11 cellular contexts compared by ENCODE assay signal in the genomic region with DNA sequence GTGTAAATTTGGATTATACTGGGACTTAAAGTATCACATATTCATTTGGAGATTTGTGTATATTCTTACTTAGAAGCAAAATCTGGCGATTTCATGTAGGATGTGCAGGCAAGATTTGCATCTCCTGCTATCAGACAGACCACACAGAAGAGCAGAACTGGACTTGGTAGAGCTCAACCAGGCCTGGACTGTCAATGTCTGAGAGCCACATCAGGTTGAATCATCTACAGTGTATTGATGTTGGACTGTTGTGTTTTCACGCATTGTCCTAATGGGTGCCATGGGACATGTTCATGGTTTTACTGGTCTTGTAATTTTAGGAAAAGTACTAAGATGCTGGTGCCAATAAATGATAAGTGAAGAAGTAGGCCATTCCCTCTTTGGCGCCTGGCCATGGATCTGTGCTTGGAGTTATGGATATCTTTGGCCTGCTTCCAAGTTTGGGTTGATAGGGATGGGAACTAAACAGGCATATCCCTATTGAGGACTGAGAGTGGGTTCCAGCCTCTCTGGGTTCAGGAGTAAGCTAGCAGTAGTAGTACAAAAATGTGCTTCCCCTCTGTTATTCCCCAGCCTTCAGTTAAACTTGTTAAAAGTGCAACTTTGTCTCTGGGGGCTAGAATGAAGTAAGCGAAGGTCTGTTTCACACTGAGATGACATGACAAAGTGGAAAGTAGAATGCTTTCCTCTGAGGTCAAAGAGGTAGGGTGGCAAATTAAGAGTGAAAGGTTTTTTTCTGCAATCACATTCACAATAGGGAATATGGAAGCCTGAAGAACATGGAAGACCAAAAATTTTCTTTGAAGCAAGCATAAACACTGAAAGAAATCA.
DNase-seq lines count a peak whose midpoint lies in the region; ATAC-seq and FAIRE-seq lines count a peak whose summit lies in the region.
"Had no signal": no experiment of that assay in that cellular context is flagged by ENCODE, and none has a peak within 500 bp of the region (broad histone marks: within the 10 kb centered on the region; RNA-seq: fewer than 3 reads in every experiment).

No MANE protein-coding gene starts in this region.

- peaks cover 4 to 11% of the 10 kb centered on the region in 2 donors for H3K36me3 Mint-ChIP-seq in stimulated activated naive B cell treated with anti-CD40 and anti-IgM and Interleukin-4, amounts not matched to agents 10 μg/mL and 1 μg/mL and 100 μg/mL, for 72 hours

- peaks cover 2 to 4% of the 10 kb centered on the region in 2 donors for H3K9me3 Mint-ChIP-seq in stimulated activated naive B cell treated with anti-CD40 and anti-IgM and Interleukin-4, amounts not matched to agents 10 μg/mL and 1 μg/mL and 100 μg/mL, for 72 hours

- peak overlapping the region; percentile 51 to 67 for H3K4me3 Mint-ChIP-seq in stimulated activated naive B cell treated with anti-CD40 and anti-IgM and Interleukin-4, amounts not matched to agents 10 μg/mL and 1 μg/mL and 100 μg/mL, for 72 hours

- no peaks in the 10 kb centered on the region for H3K27me3 Mint-ChIP-seq in stimulated activated naive B cell treated with anti-CD40 and anti-IgM and Interleukin-4, amounts not matched to agents 10 μg/mL and 1 μg/mL and 100 μg/mL, for 72 hours

- DNase-seq in SHP77 (lab: John Stamatoyannopoulos, UW) (peak; percentile 8 to 23), SHP77 treated with DMSO at 0.1 percent for 48 hours (lab: John Stamatoyannopoulos, UW) (no peak), NCI-H2171 (lab: John Stamatoyannopoulos, UW) (peak; percentile 29), urothelium cell line (ENCODE audit: low spot score) (no peak), OCI-M2 (lab: John Stamatoyannopoulos, UW; ENCODE audit: unreplicated experiment) (no peak), GOT3 (lab: John Stamatoyannopoulos, UW) (no peak)
- DNase-seq in stimulated activated naive B cell treated with anti-CD40 and anti-IgM and Interleukin-4, amounts not matched to agents 10 μg/mL and 1 μg/mL and 100 μg/mL, for 72 hours: no peak
- DNase-seq: NCI-H526 had no signal

- H3K27ac Mint-ChIP-seq in stimulated activated naive B cell treated with anti-CD40 and anti-IgM and Interleukin-4, amounts not matched to agents 10 μg/mL and 1 μg/mL and 100 μg/mL, for 72 hours: peak overlapping the region; percentile 93

- peaks cover 31 to 40% of the 10 kb centered on the region in 2 donors for H3K4me1 Mint-ChIP-seq in stimulated activated naive B cell treated with anti-CD40 and anti-IgM and Interleukin-4, amounts not matched to agents 10 μg/mL and 1 μg/mL and 100 μg/mL, for 72 hours

- FAIRE-seq in urothelium cell line (lab: Jason Lieb, UNC): no peak
- FAIRE-seq: colon had no signal

- ATAC-seq in HG02884 (IDR thresholded peaks at IDR 0.05; ENCODE audit: unreplicated experiment): peak; percentile 70
- peak; percentile 82 for ATAC-seq in stimulated activated naive B cell treated with anti-CD40 and anti-IgM and Interleukin-4, amounts not matched to agents 10 μg/mL and 1 μg/mL and 100 μg/mL, for 72 hours (replicated peaks)
- ATAC-seq: left colon had no signal

Comparison
In these comparisons a context has a peak if more than half of its experiments do, and no peak if none do; other contexts are left out.
1. DNase-seq: peak in SHP77 (2 of 2) and NCI-H2171 (single experiment); none in SHP77 treated with DMSO at 0.1 percent for 48 hours (single experiment), stimulated activated naive B cell treated with anti-CD40 and anti-IgM and Interleukin-4, amounts not matched to agents 10 μg/mL and 1 μg/mL and 100 μg/mL, for 72 hours (single experiment), urothelium cell line (single experiment), OCI-M2 (single experiment) and GOT3 (single experiment).